Comparison of ENCODE assay signal across 21 cellular contexts in genomic region chr1:38958967-38959366, GRCh38. TPM values are rescaled to one million over a fixed set of nuclear protein-coding genes. Genes with fewer than 3 reads are reported as not detected.
DNase-seq lines count a peak whose midpoint lies in the region; FAIRE-seq and TF ChIP-seq lines count a peak whose summit lies in the region.
"Had no signal": no experiment of that assay in that cellular context is flagged by ENCODE, and none has a peak within 500 bp of the region (broad histone marks: within the 10 kb centered on the region; RNA-seq: fewer than 3 reads in every experiment).

No MANE protein-coding gene starts in this region.

- peaks cover 12% of the 10 kb centered on the region for H3K4me1 ChIP-seq in Caco-2
- H3K4me1 ChIP-seq in effector memory CD4-positive, alpha-beta T cell (ENCODE audit: control insufficient read depth, insufficient read depth, low read length, poor library complexity, severe bottlenecking) = no peaks in the 10 kb centered on the region
- H3K4me1 ChIP-seq: left ventricle myocardium inferior, upper lobe of left lung had no signal

- no peaks in the 10 kb centered on the region for H3K27me3 ChIP-seq in Caco-2 (replicated peaks; ENCODE audit: control insufficient read depth, insufficient read depth, low read length)
- no peaks in the 10 kb centered on the region for H3K27me3 ChIP-seq in bronchial epithelial cell (ENCODE audit: control insufficient read depth, insufficient read depth, low read length)
- no peaks in the 10 kb centered on the region for H3K27me3 ChIP-seq in kidney epithelial cell (ENCODE audit: control insufficient read depth, insufficient read depth, low read length)
- no peaks in the 10 kb centered on the region for H3K27me3 ChIP-seq in effector memory CD4-positive, alpha-beta T cell (replicated peaks; ENCODE audit: control insufficient read depth, insufficient read depth, low read length, poor library complexity, severe bottlenecking)
- H3K27me3 ChIP-seq: upper lobe of left lung had no signal

- H3K9me3 Mint-ChIP-seq in Caco-2 (ENCODE audit: unreplicated experiment) = no peaks in the 10 kb centered on the region
- H3K9me3 Mint-ChIP-seq in activated CD4-positive, alpha-beta T cell treated with anti-CD3 and anti-CD28 coated beads, Interleukin-2, amount 10 ng/mL, durations not matched to agents 24 days and 14 days = no peaks in the 10 kb centered on the region
- H3K9me3 Mint-ChIP-seq: activated CD8-positive, alpha-beta T cell treated with anti-CD3 and anti-CD28 coated beads for 36 hours; brain; nephron progenitor cell had no signal

- POLR2A ChIA-PET in Caco-2 (lab: Charles Lee) = interaction anchor here (0.5 to 0.6 kb wide), 2 partner anchors 52 to 1138 kb away, joined by 5 read pairs; no protein-coding TSS in a partner anchor

- no peak overlapping the region for H3K4me3 Mint-ChIP-seq in Caco-2 (ENCODE audit: unreplicated experiment)
- H3K4me3 Mint-ChIP-seq in activated CD4-positive, alpha-beta T cell treated with anti-CD3 and anti-CD28 coated beads, Interleukin-2, amount 10 ng/mL, durations not matched to agents 24 days and 14 days = no peak overlapping the region
- H3K4me3 Mint-ChIP-seq: activated CD8-positive, alpha-beta T cell treated with anti-CD3 and anti-CD28 coated beads for 36 hours; brain; nephron progenitor cell had no signal

- TF ChIP-seq CTCF in Caco-2 (IDR thresholded peaks at IDR 0.05; ENCODE audit: insufficient read depth in 1 of 2, low read depth in 1 of 2, low read length in 1 of 2, severe bottlenecking in 1 of 2, unreplicated experiment in 1 of 2) (no peak), bronchial epithelial cell (IDR thresholded peaks at IDR 0.05; ENCODE audit: insufficient read depth, low read length, severe bottlenecking) (no peak), kidney epithelial cell (IDR thresholded peaks at IDR 0.05; ENCODE audit: insufficient read depth, low read length, poor library complexity, severe bottlenecking) (no peak)

- no peak overlapping the region for H3K27ac ChIP-seq in effector memory CD4-positive, alpha-beta T cell (ENCODE audit: insufficient read depth, low read length, poor library complexity, severe bottlenecking)
- H3K27ac ChIP-seq: C4-2B, left ventricle myocardium inferior, upper lobe of left lung had no signal

- no peaks in the 10 kb centered on the region for H3K9me3 ChIP-seq in Caco-2
- no peaks in the 10 kb centered on the region for H3K9me3 ChIP-seq in effector memory CD4-positive, alpha-beta T cell (ENCODE audit: control insufficient read depth, low read length)
- H3K9me3 ChIP-seq: left ventricle myocardium inferior, upper lobe of left lung had no signal

- no TSS peak for BruUV-seq in Caco-2 (replicated peaks; lab: Mats Ljungman, UMichigan)

- H3K36me3 Mint-ChIP-seq in Caco-2 (ENCODE audit: insufficient read depth, unreplicated experiment) = no peaks in the 10 kb centered on the region
- no peaks in the 10 kb centered on the region for H3K36me3 Mint-ChIP-seq in activated CD4-positive, alpha-beta T cell treated with anti-CD3 and anti-CD28 coated beads, Interleukin-2, amount 10 ng/mL, durations not matched to agents 24 days and 14 days (ENCODE audit: low read depth)
- H3K36me3 Mint-ChIP-seq: brain had no signal

- FAIRE-seq in bronchial epithelial cell (lab: Jason Lieb, UNC) = no peak
- FAIRE-seq: G401.6, GM18507 had no signal

- H3K36me3 ChIP-seq in Caco-2 (ENCODE audit: control insufficient read depth, insufficient read depth, low read length) (no peaks in the 10 kb centered on the region), bronchial epithelial cell (ENCODE audit: control insufficient read depth, insufficient read depth, low read length) (no peaks in the 10 kb centered on the region), kidney epithelial cell (ENCODE audit: control insufficient read depth, insufficient read depth, low read length) (no peaks in the 10 kb centered on the region)
- H3K36me3 ChIP-seq in effector memory CD4-positive, alpha-beta T cell (ENCODE audit: control insufficient read depth, insufficient read depth, low read length) = no peaks in the 10 kb centered on the region
- H3K36me3 ChIP-seq: left ventricle myocardium inferior, upper lobe of left lung had no signal

- H3K4me1 Mint-ChIP-seq in Caco-2 (ENCODE audit: low read depth, unreplicated experiment) = peaks cover 11% of the 10 kb centered on the region
- no peaks in the 10 kb centered on the region for H3K4me1 Mint-ChIP-seq in activated CD4-positive, alpha-beta T cell treated with anti-CD3 and anti-CD28 coated beads, Interleukin-2, amount 10 ng/mL, durations not matched to agents 24 days and 14 days
- H3K4me1 Mint-ChIP-seq: brain, nephron progenitor cell had no signal

- CTCF ChIA-PET in Caco-2 (lab: Charles Lee) = no interaction called here

- peak overlapping the region; percentile 69 for H3K27ac Mint-ChIP-seq in Caco-2 (ENCODE audit: unreplicated experiment)
- H3K27ac Mint-ChIP-seq in activated CD4-positive, alpha-beta T cell treated with anti-CD3 and anti-CD28 coated beads, Interleukin-2, amount 10 ng/mL, durations not matched to agents 24 days and 14 days = no peak overlapping the region
- H3K27ac Mint-ChIP-seq: activated CD8-positive, alpha-beta T cell treated with anti-CD3 and anti-CD28 coated beads for 36 hours; brain; nephron progenitor cell had no signal

- intact Hi-C loops in Caco-2 (cut with micrococcal nuclease; ENCODE audit: unreplicated experiment) = no loop called here
- intact Hi-C loops in activated CD4-positive, alpha-beta T cell treated with anti-CD3 and anti-CD28 coated beads, Interleukin-2, amount 10 ng/mL, durations not matched to agents 24 days and 14 days (cut with micrococcal nuclease) = no loop called here

- H3K4me3 ChIP-seq in Caco-2 (ENCODE audit: low read depth, low read length) (no peak overlapping the region), bronchial epithelial cell (ENCODE audit: low read depth, low read length) (no peak overlapping the region), kidney epithelial cell (ENCODE audit: low read depth, low read length) (no peak overlapping the region)
- H3K4me3 ChIP-seq in effector memory CD4-positive, alpha-beta T cell (ENCODE audit: insufficient read depth, low read depth, low read length, poor library complexity, severe bottlenecking) = no peak overlapping the region
- H3K4me3 ChIP-seq: left ventricle myocardium inferior, upper lobe of left lung had no signal

- peak; percentile 13 to 40 for DNase-seq in Caco-2
- peak; percentile 29 for DNase-seq in HS-5 (ENCODE audit: low read depth)
- peak; percentile 88 for DNase-seq in bronchial epithelial cell (ENCODE audit: low read depth)
- DNase-seq in kidney epithelial cell (ENCODE audit: low read depth) = peak; percentile 29
- no peak for DNase-seq in NCI-H2107 (lab: John Stamatoyannopoulos, UW)
- DNase-seq in activated CD4-positive, alpha-beta T cell treated with anti-CD3 and anti-CD28 coated beads, Interleukin-2, amount 10 ng/mL, durations not matched to agents 24 days and 14 days = no peak
- no peak for DNase-seq in effector memory CD4-positive, alpha-beta T cell
- DNase-seq in AG08396 (ENCODE audit: low spot score) = no peak
- DNase-seq: activated CD8-positive, alpha-beta T cell treated with anti-CD3 and anti-CD28 coated beads for 36 hours; left ventricle myocardium inferior; NCI-H2029; NCI-H82; nephron progenitor cell; right cardiac atrium; SHP77 treated with DMSO at 0.1 percent for 48 hours; stimulated activated CD4-positive, alpha-beta T cell treated with anti-CD3 and anti-CD28 coated beads, Interleukin-4, amount 100 ng/mL, for 1 hour; upper lobe of left lung had no signal

- no peaks in the 10 kb centered on the region for H3K27me3 Mint-ChIP-seq in Caco-2 (ENCODE audit: insufficient read depth, unreplicated experiment)
- H3K27me3 Mint-ChIP-seq in activated CD4-positive, alpha-beta T cell treated with anti-CD3 and anti-CD28 coated beads, Interleukin-2, amount 10 ng/mL, durations not matched to agents 24 days and 14 days = no peaks in the 10 kb centered on the region
- H3K27me3 Mint-ChIP-seq: activated CD8-positive, alpha-beta T cell treated with anti-CD3 and anti-CD28 coated beads for 36 hours had no signal

RNA-seq across cellular contexts. Expression of gene RHBDL2, which starts 17.3 kb away (rescaled TPM):
- total RNA-seq in Caco-2 (2022) (not detected in 2 replicates), bronchial epithelial cell (5.0 and 18.7 TPM in 2 replicates), kidney epithelial cell (not detected in 2 replicates)
- not detected in 2 replicates for total RNA-seq in activated CD4-positive, alpha-beta T cell treated with anti-CD3 and anti-CD28 coated beads, Interleukin-2, amount 10 ng/mL, durations not matched to agents 24 days and 14 days
- total RNA-seq: activated CD8-positive, alpha-beta T cell treated with anti-CD3 and anti-CD28 coated beads for 36 hours; left ventricle myocardium inferior had no signal

RNA-seq across cellular contexts. Expression of gene AKIRIN1, which starts 32.1 kb away (rescaled TPM):
- total RNA-seq in Caco-2 (2022) (59.4 and 68.4 TPM in 2 replicates), bronchial epithelial cell (37.9 and 46.9 TPM in 2 replicates), kidney epithelial cell (62.2 and 65.2 TPM in 2 replicates)
- total RNA-seq in activated CD4-positive, alpha-beta T cell treated with anti-CD3 and anti-CD28 coated beads, Interleukin-2, amount 10 ng/mL, durations not matched to agents 24 days and 14 days = 76.0 and 79.3 TPM in 2 replicates

Comparison
In these comparisons a context has a peak if more than half of its experiments do, and no peak if none do; other contexts are left out.
1. DNase-seq: peak in Caco-2 (2 of 2), HS-5 (single experiment), bronchial epithelial cell (single experiment) and kidney epithelial cell (single experiment); none in NCI-H2107 (single experiment), activated CD4-positive, alpha-beta T cell treated with anti-CD3 and anti-CD28 coated beads, Interleukin-2, amount 10 ng/mL, durations not matched to agents 24 days and 14 days (single experiment), effector memory CD4-positive, alpha-beta T cell (0 of 3) and AG08396 (single experiment).